Comparison of ENCODE assay signal across 8 cellular contexts in genomic region chrX:79366888-79367749, GRCh38.
DNase-seq lines count a peak whose midpoint lies in the region; ATAC-seq and TF ChIP-seq lines count a peak whose summit lies in the region.

Gene ITM2A (minus strand): TSS chrX:79367334. CDS start chrX:79367215, 119 bp downstream.

- ATAC-seq in HG02642 (IDR thresholded peaks at IDR 0.05; ENCODE audit: poor library complexity, unreplicated experiment) = peak; percentile 80

- TF ChIP-seq CTCF in GM12875 (IDR thresholded peaks at IDR 0.05; ENCODE audit: borderline replicate concordance, insufficient read depth, low read depth, low read length) = no peak

- peak within 1 kb of the TSS; percentile 68 for H3K4me3 ChIP-seq in GM12875 (ENCODE audit: low read depth, low read length)

- DNase-seq in T follicular helper cell (ENCODE audit: low read depth) = peak; percentile 53
- DNase-seq in activated naive CD8-positive, alpha-beta T cell treated with anti-CD3 and anti-CD28 coated beads, Interleukin-2, amount 50 U/mL, for 16 hours (ENCODE audit: low read depth, low spot score) = peak; percentile 13
- peak; percentile 25 for DNase-seq in iPS-NIHi7 (ENCODE audit: extremely low spot score)
- peak; percentile 57 for DNase-seq in stimulated activated CD4-positive, alpha-beta T cell treated with anti-CD3 and anti-CD28 coated beads, Interleukin-1b, Interleukin-23, amount 100 ng/mL, for 48 hours
- no peak for DNase-seq in NCI-H187 (lab: John Stamatoyannopoulos, UW)
- DNase-seq in NCI-H510A (lab: John Stamatoyannopoulos, UW) = no peak

Comparison
In these comparisons a context has a peak if more than half of its experiments do, and no peak if none do; other contexts are left out.
1. DNase-seq: peak in T follicular helper cell (single experiment), activated naive CD8-positive, alpha-beta T cell treated with anti-CD3 and anti-CD28 coated beads, Interleukin-2, amount 50 U/mL, for 16 hours (single experiment), iPS-NIHi7 (single experiment) and stimulated activated CD4-positive, alpha-beta T cell treated with anti-CD3 and anti-CD28 coated beads, Interleukin-1b, Interleukin-23, amount 100 ng/mL, for 48 hours (single experiment); none in NCI-H187 (0 of 2) and NCI-H510A (single experiment).